8 cellular contexts compared by ENCODE assay signal in the genomic region with DNA sequence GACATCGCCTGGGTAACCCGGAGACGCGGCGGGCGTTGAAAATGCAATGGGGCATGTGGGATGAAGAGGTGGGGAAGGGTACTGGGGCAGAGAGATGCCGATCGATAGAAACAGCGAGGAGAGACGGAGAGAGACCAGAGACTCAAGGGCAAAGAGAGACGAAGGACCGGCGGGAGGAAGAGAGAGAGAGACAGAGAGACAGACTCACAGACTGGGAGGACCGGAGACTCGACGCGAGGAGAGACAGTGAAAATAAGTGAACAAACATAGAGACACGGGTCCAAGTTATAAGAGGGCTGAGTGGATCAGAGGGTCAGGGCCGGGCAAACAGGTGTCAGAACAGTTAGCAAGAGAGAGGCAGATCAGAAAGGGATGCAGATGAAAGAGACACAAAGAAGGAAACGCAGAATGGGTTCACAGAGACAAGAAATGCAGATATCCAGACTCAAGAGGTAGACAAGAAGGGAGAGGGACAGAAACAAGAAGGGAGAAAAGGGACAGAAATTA. TPM values are rescaled to one million over a fixed set of nuclear protein-coding genes. Genes with fewer than 3 reads are reported as not detected.
DNase-seq lines count a peak whose midpoint lies in the region; ATAC-seq and TF ChIP-seq lines count a peak whose summit lies in the region.

No MANE protein-coding gene starts in this region.

- H3K27ac Mint-ChIP-seq in stimulated activated naive CD8-positive, alpha-beta T cell treated with anti-CD3 and anti-CD28 coated beads, Interleukin-15, Interleukin-2, amounts not matched to agents 100 ng/mL and 50 ng/mL, for 24 hours = peak overlapping the region; percentile 100
- peak overlapping the region; percentile 98 for H3K27ac Mint-ChIP-seq in mesothelial cell of epicardium

- no peaks in the 10 kb centered on the region for H3K27me3 ChIP-seq in breast epithelium
- H3K27me3 ChIP-seq in vagina = no peaks in the 10 kb centered on the region

- TF ChIP-seq CTCF in breast epithelium (IDR thresholded peaks at IDR 0.05) (no peak), mesothelial cell of epicardium (IDR thresholded peaks at IDR 0.05; ENCODE audit: unreplicated experiment) (no peak), vagina (IDR thresholded peaks at IDR 0.05) (no peak)

- TF ChIP-seq POLR2A in breast epithelium (IDR thresholded peaks at IDR 0.05) = no peak
- TF ChIP-seq POLR2A in vagina (IDR thresholded peaks at IDR 0.05) = no peak

- no peaks in the 10 kb centered on the region for H3K9me3 ChIP-seq in breast epithelium
- H3K9me3 ChIP-seq in vagina = no peaks in the 10 kb centered on the region

- peak overlapping the region; percentile 97 to 98 for H3K27ac ChIP-seq in breast epithelium
- peak overlapping the region; percentile 99 for H3K27ac ChIP-seq in vagina

- H3K9me3 Mint-ChIP-seq in stimulated activated naive CD8-positive, alpha-beta T cell treated with anti-CD3 and anti-CD28 coated beads, Interleukin-15, Interleukin-2, amounts not matched to agents 100 ng/mL and 50 ng/mL, for 24 hours = no peaks in the 10 kb centered on the region
- no peaks in the 10 kb centered on the region for H3K9me3 Mint-ChIP-seq in mesothelial cell of epicardium

- H3K4me1 Mint-ChIP-seq in stimulated activated naive CD8-positive, alpha-beta T cell treated with anti-CD3 and anti-CD28 coated beads, Interleukin-15, Interleukin-2, amounts not matched to agents 100 ng/mL and 50 ng/mL, for 24 hours (ENCODE audit: low read depth) = peaks cover 49% of the 10 kb centered on the region
- H3K4me1 Mint-ChIP-seq in mesothelial cell of epicardium = peaks cover 22% of the 10 kb centered on the region

- H3K36me3 ChIP-seq in breast epithelium (no peaks in the 10 kb centered on the region), vagina (peaks cover 0 to 10% of the 10 kb centered on the region in 2 donors)

- peaks cover 0 to 12% of the 10 kb centered on the region in 2 donors for H3K4me1 ChIP-seq in breast epithelium
- peaks cover 47% of the 10 kb centered on the region for H3K4me1 ChIP-seq in vagina

- no peaks in the 10 kb centered on the region for H3K27me3 Mint-ChIP-seq in stimulated activated naive CD8-positive, alpha-beta T cell treated with anti-CD3 and anti-CD28 coated beads, Interleukin-15, Interleukin-2, amounts not matched to agents 100 ng/mL and 50 ng/mL, for 24 hours
- H3K27me3 Mint-ChIP-seq in mesothelial cell of epicardium (ENCODE audit: low read depth) = no peaks in the 10 kb centered on the region

- peaks cover 17% of the 10 kb centered on the region for H3K36me3 Mint-ChIP-seq in stimulated activated naive CD8-positive, alpha-beta T cell treated with anti-CD3 and anti-CD28 coated beads, Interleukin-15, Interleukin-2, amounts not matched to agents 100 ng/mL and 50 ng/mL, for 24 hours (ENCODE audit: low read depth)
- no peaks in the 10 kb centered on the region for H3K36me3 Mint-ChIP-seq in mesothelial cell of epicardium

- intact Hi-C loops in breast epithelium (cut with DNase I; ENCODE audit: low total_unique reads) = no loop called here
- intact Hi-C loops in vagina (cut with DNase I) = no loop called here

- peak overlapping the region; percentile 93 for H3K4me3 Mint-ChIP-seq in stimulated activated naive CD8-positive, alpha-beta T cell treated with anti-CD3 and anti-CD28 coated beads, Interleukin-15, Interleukin-2, amounts not matched to agents 100 ng/mL and 50 ng/mL, for 24 hours
- H3K4me3 Mint-ChIP-seq in mesothelial cell of epicardium = peak overlapping the region; percentile 98

- no peak for ATAC-seq in stimulated activated naive CD8-positive, alpha-beta T cell treated with anti-CD3 and anti-CD28 coated beads, Interleukin-15, Interleukin-2, amounts not matched to agents 100 U/mL and 50 U/mL, for 24 hours
- ATAC-seq in GM21529 (IDR thresholded peaks at IDR 0.05; ENCODE audit: unreplicated experiment) = no peak

- H3K4me3 ChIP-seq in breast epithelium = peak overlapping the region; percentile 71 to 84 (median 73)
- peak overlapping the region; percentile 49 to 73 for H3K4me3 ChIP-seq in vagina

- DNase-seq in stimulated activated naive CD8-positive, alpha-beta T cell treated with anti-CD3 and anti-CD28 coated beads, Interleukin-15, Interleukin-2, amounts not matched to agents 100 U/mL and 50 U/mL, for 24 hours = no peak
- DNase-seq in breast epithelium (ENCODE audit: low spot score in 2 of 2) = no peak
- DNase-seq in mesothelial cell of epicardium (ENCODE audit: low spot score in 2 of 2, unreplicated experiment in 2 of 2) = no peak
- no peak for DNase-seq in vagina (ENCODE audit: extremely low spot score in 2 of 2)
- no peak for DNase-seq in mesenteric fat pad (ENCODE audit: low spot score)
- no peak for DNase-seq in NCI-H1105 (lab: John Stamatoyannopoulos, UW)

RNA-seq across cellular contexts. Expression of a gene that starts 0.6 kb away (rescaled TPM):
- 10 to 100 TPM; 18.7 to 43.0 (median 30.2) TPM for total RNA-seq in breast epithelium
- total RNA-seq in mesothelial cell of epicardium = 42.6 to 43.9 TPM (median 42.8 TPM) in 3 replicates
- total RNA-seq in vagina = 32.2 TPM
- 16.2 TPM for total RNA-seq in mesenteric fat pad

RNA-seq across cellular contexts. Expression of a gene that starts 15.3 kb away (rescaled TPM):
- total RNA-seq in breast epithelium (10 to 100 TPM; 19.0 to 21.3 (median 19.3) TPM), mesothelial cell of epicardium (66.2 to 74.7 TPM (median 73.4 TPM) in 3 replicates), vagina (33.6 TPM), mesenteric fat pad (69.4 TPM)

RNA-seq across cellular contexts. Expression of a gene that starts 18.8 kb away (rescaled TPM):
- total RNA-seq in breast epithelium (100 to 1,000 TPM in 1 of 3 donors, 10 to 100 TPM in 2; 74.6 to 157 (median 92.8) TPM), mesothelial cell of epicardium (82.9 to 86.5 TPM (median 84.3 TPM) in 3 replicates), vagina (76.4 TPM), mesenteric fat pad (116 TPM)

RNA-seq across cellular contexts. Expression of a gene that starts 29.8 kb away (rescaled TPM):
- total RNA-seq in breast epithelium (100 to 1,000 TPM; 110 to 190 (median 173) TPM), mesothelial cell of epicardium (577 to 599 TPM (median 579 TPM) in 3 replicates), vagina (274 TPM), mesenteric fat pad (185 TPM)

RNA-seq across cellular contexts. Expression of a gene that starts 54.1 kb away (rescaled TPM):
- 1 to 10 TPM; 8.2 to 9.2 (median 8.6) TPM for total RNA-seq in breast epithelium
- 24.4 to 27.1 TPM (median 24.9 TPM) in 3 replicates for total RNA-seq in mesothelial cell of epicardium
- total RNA-seq in vagina = 14.0 TPM
- total RNA-seq in mesenteric fat pad = 11.8 TPM
